ENCODE assay signal across 1 cellular context in genomic region chrX:153792368-153792767, GRCh38.
TF ChIP-seq lines count a peak whose summit lies in the region.

No MANE protein-coding gene starts in this region.

TF ChIP-seq in GM12891, 5 proteins besides CTCF, POLR2A, EP300 and RAD21 (continued from another document):
- no peak for TF ChIP-seq POU2F2 (IDR thresholded peaks at IDR 0.05; ENCODE audit: low read depth, low read length)
